ENCODE assay signal across 21 cellular contexts in the genomic region with DNA sequence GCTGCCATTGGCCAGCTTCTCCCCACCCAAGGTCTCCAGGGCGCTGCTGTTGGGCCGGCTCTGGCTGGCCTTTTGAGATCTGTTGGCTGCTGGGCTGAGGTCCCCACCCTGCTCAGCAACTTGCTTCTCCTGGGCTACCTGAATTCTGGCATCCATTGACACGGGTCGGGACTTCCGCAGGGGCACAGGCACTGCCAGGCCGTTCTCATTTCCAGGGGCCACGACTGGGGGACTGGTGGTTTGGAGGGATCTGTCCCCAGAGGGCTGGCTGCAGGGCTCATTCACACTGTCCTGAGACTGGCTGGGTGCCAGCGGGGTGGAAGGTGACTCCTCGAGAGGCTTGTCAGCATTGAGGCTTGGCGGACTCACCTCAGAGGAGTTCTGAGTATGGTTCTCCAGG.
"Had no signal": no experiment of that assay in that cellular context is flagged by ENCODE, and none has a peak within 500 bp of the region (broad histone marks: within the 10 kb centered on the region; RNA-seq: fewer than 3 reads in every experiment).

No MANE protein-coding gene starts in this region.

- H3K9me3 Mint-ChIP-seq: activated CD4-positive, alpha-beta T cell treated with anti-CD3 and anti-CD28 coated beads, Interleukin-2, amount 10 ng/mL, durations not matched to agents 24 days and 14 days; activated naive CD8-positive, alpha-beta T cell treated with anti-CD3 and anti-CD28 coated beads, Interleukin-2, amount 10 ng/mL, durations not matched to agents 7 days and 5 days; brain; memory B cell; naive thymus-derived CD8-positive, alpha-beta T cell; WTC11 had no signal

- H3K27ac ChIP-seq: hepatocyte, left lung, neutrophil, parathyroid adenoma, skin epidermis, transverse colon had no signal

- DNase-seq: activated CD4-positive, alpha-beta T cell treated with anti-CD3 and anti-CD28 coated beads, Interleukin-2, amount 10 ng/mL, durations not matched to agents 24 days and 14 days; activated CD8-positive, alpha-beta memory T cell treated with anti-CD3 and anti-CD28 coated beads for 24 hours; activated naive CD8-positive, alpha-beta T cell treated with anti-CD3 and anti-CD28 coated beads, Interleukin-2, amount 10 ng/mL, durations not matched to agents 7 days and 5 days; activated T-cell treated with anti-CD3 and anti-CD28 coated beads for 4 hours; dermis blood vessel endothelial cell; erythroblast; islet precursor cell; left lung; naive thymus-derived CD8-positive, alpha-beta T cell; stimulated activated CD4-positive, alpha-beta T cell treated with anti-CD3 and anti-CD28 coated beads, Interleukin-4, amount 100 ng/mL, for 24 hours; stimulated activated naive CD4-positive, alpha-beta T cell treated with Interleukin-2 at 50 U/mL for 16 hours; T-helper 2 cell; transverse colon had no signal

- H3K4me3 ChIP-seq: hepatocyte, left lung, skin epidermis, transverse colon had no signal

- H3K9me3 ChIP-seq: left lung, neutrophil, transverse colon had no signal

- H3K27ac Mint-ChIP-seq: activated CD4-positive, alpha-beta T cell treated with anti-CD3 and anti-CD28 coated beads, Interleukin-2, amount 10 ng/mL, durations not matched to agents 24 days and 14 days; activated naive CD8-positive, alpha-beta T cell treated with anti-CD3 and anti-CD28 coated beads, Interleukin-2, amount 10 ng/mL, durations not matched to agents 7 days and 5 days; brain; memory B cell; WTC11 had no signal

- H3K36me3 Mint-ChIP-seq: WTC11 had no signal

- H3K36me3 ChIP-seq: transverse colon had no signal

- H3K4me1 ChIP-seq: parathyroid adenoma had no signal

- ATAC-seq: naive thymus-derived CD8-positive, alpha-beta T cell; WTC11 had no signal

- H3K27me3 Mint-ChIP-seq: activated CD4-positive, alpha-beta T cell treated with anti-CD3 and anti-CD28 coated beads, Interleukin-2, amount 10 ng/mL, durations not matched to agents 24 days and 14 days; activated naive CD8-positive, alpha-beta T cell treated with anti-CD3 and anti-CD28 coated beads, Interleukin-2, amount 10 ng/mL, durations not matched to agents 7 days and 5 days; brain; memory B cell; naive thymus-derived CD8-positive, alpha-beta T cell had no signal

- H3K9ac ChIP-seq: parathyroid adenoma had no signal

- H3K27me3 ChIP-seq: hepatocyte, left lung, neutrophil, transverse colon had no signal

- H3K4me3 Mint-ChIP-seq: activated CD4-positive, alpha-beta T cell treated with anti-CD3 and anti-CD28 coated beads, Interleukin-2, amount 10 ng/mL, durations not matched to agents 24 days and 14 days; activated naive CD8-positive, alpha-beta T cell treated with anti-CD3 and anti-CD28 coated beads, Interleukin-2, amount 10 ng/mL, durations not matched to agents 7 days and 5 days; brain; memory B cell; naive thymus-derived CD8-positive, alpha-beta T cell; WTC11 had no signal

- FAIRE-seq: TTC549 had no signal
